14 cellular contexts compared by ENCODE assay signal in the genomic region with DNA sequence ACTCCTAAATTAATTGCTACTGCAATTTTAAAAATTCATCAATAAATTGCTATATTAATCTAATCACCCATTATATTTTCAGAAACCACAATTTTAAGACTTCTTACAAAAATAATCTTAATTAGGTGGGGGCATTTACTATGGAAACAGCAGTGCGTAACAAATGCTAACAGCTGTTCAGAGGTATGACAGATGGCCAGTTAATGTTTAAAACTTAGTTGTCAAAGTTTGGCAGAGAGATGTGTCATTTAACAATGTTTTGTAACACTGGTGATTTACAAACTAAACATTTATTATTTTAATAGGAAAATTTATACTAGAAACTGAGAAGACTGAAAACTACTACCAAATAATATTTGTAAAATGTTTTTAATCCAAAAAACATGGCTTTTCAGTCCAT.
"Had no signal": no experiment of that assay in that cellular context is flagged by ENCODE, and none has a peak within 500 bp of the region (broad histone marks: within the 10 kb centered on the region; RNA-seq: fewer than 3 reads in every experiment).

No MANE protein-coding gene starts in this region.

- H3K4me1 Mint-ChIP-seq: activated naive CD8-positive, alpha-beta T cell treated with anti-CD3 and anti-CD28 coated beads, Interleukin-2, amount 10 ng/mL, durations not matched to agents 7 days and 5 days had no signal

- ATAC-seq: heart right ventricle; left lobe of liver; naive thymus-derived CD8-positive, alpha-beta T cell had no signal

- H3K27me3 Mint-ChIP-seq: activated naive CD8-positive, alpha-beta T cell treated with anti-CD3 and anti-CD28 coated beads, Interleukin-2, amount 10 ng/mL, durations not matched to agents 7 days and 5 days; naive thymus-derived CD8-positive, alpha-beta T cell had no signal

- H3K27ac Mint-ChIP-seq: activated naive CD8-positive, alpha-beta T cell treated with anti-CD3 and anti-CD28 coated beads, Interleukin-2, amount 10 ng/mL, durations not matched to agents 7 days and 5 days; activated T-helper 1 cell treated with anti-CD3 and anti-CD28 coated beads, Interleukin-12 subunit alpha, Interleukin-12 subunit beta, Interleukin-2, Interleukin-4 antibody, amounts not matched to agents 30 ng/mL and 10 ng/mL and 1 ng/mL, durations not matched to agents 14 hours and 24 hours and 36 hours had no signal

- H3K9me3 Mint-ChIP-seq: activated T-helper 1 cell treated with anti-CD3 and anti-CD28 coated beads, Interleukin-12 subunit alpha, Interleukin-12 subunit beta, Interleukin-2, Interleukin-4 antibody, amounts not matched to agents 30 ng/mL and 10 ng/mL and 1 ng/mL, durations not matched to agents 14 hours and 24 hours and 36 hours; naive thymus-derived CD8-positive, alpha-beta T cell had no signal

- DNase-seq: activated CD4-positive, CD25-positive, alpha-beta regulatory T cell treated with anti-CD3 and anti-CD28 coated beads, Interleukin-2, amount 50 U/mL, for 72 hours; activated naive CD8-positive, alpha-beta T cell treated with anti-CD3 and anti-CD28 coated beads, Interleukin-2, amount 10 ng/mL, durations not matched to agents 7 days and 5 days; anterior cingulate cortex; effector memory CD4-positive, alpha-beta T cell; foreskin melanocyte; heart right ventricle; naive thymus-derived CD8-positive, alpha-beta T cell; stimulated activated CD4-positive, alpha-beta T cell treated with anti-CD3 and anti-CD28 coated beads, Interleukin-4, amount 100 ng/mL, for 4 hours; stimulated activated CD8-positive, alpha-beta memory T cell treated with anti-CD3 and anti-CD28 coated beads, Interleukin-4, amount 100 ng/mL, for 48 hours; stimulated activated naive CD4-positive, alpha-beta T cell treated with Interleukin-2 at 50 U/mL for 16 hours; substantia nigra; T-helper 9 cell had no signal

- H3K4me3 Mint-ChIP-seq: activated naive CD8-positive, alpha-beta T cell treated with anti-CD3 and anti-CD28 coated beads, Interleukin-2, amount 10 ng/mL, durations not matched to agents 7 days and 5 days; activated T-helper 1 cell treated with anti-CD3 and anti-CD28 coated beads, Interleukin-12 subunit alpha, Interleukin-12 subunit beta, Interleukin-2, Interleukin-4 antibody, amounts not matched to agents 30 ng/mL and 10 ng/mL and 1 ng/mL, durations not matched to agents 14 hours and 24 hours and 36 hours; naive thymus-derived CD8-positive, alpha-beta T cell had no signal
